ENCODE assay signal across 18 cellular contexts in the genomic region with DNA sequence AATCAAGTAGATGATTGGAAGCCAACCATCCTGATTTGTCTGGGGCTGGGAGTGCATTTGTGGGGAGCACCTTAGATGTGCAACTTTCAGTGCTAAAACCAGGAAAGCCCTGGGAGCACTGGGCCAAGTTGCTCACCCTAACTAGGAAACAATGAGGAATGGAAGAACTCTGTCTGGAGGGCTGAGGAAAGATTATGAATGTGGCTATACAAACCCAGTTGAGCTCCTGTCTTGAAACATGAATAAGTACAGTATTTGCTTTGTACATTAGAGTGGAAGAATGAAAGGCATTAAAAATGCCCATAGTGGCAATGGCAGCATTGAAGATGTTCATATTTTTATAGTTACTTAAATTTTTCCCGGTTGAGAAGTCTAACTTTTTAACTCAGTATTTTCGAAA.
A peak's percentile ranks its signal among the peaks of the same experiment; 100 is the strongest.
DNase-seq lines count a peak whose midpoint lies in the region; ATAC-seq and TF ChIP-seq lines count a peak whose summit lies in the region.
"Had no signal": no experiment of that assay in that cellular context is flagged by ENCODE, and none has a peak within 500 bp of the region (broad histone marks: within the 10 kb centered on the region; RNA-seq: fewer than 3 reads in every experiment).

No MANE protein-coding gene starts in this region.

- H3K27ac ChIP-seq in trophoblast cell (ENCODE audit: low read depth, low read length) (no peak overlapping the region), left ventricle myocardium inferior (replicated peaks) (no peak overlapping the region)
- H3K27ac ChIP-seq: BLaER1 had no signal

- H3K14ac ChIP-seq in trophoblast cell (ENCODE audit: low read length): no peak overlapping the region

- H3K27me3 ChIP-seq in trophoblast cell (ENCODE audit: insufficient read depth, low read length): no peaks in the 10 kb centered on the region
- H3K27me3 ChIP-seq in left ventricle myocardium inferior (ENCODE audit: low read depth): no peaks in the 10 kb centered on the region
- H3K27me3 ChIP-seq: BE2C, BLaER1 had no signal

- no peak overlapping the region for H2BK120ac ChIP-seq in trophoblast cell (ENCODE audit: insufficient read depth, low read length, poor library complexity)

- H3K4ac ChIP-seq in trophoblast cell (ENCODE audit: low read depth, low read length): no peak overlapping the region

- no peaks in the 10 kb centered on the region for H3K79me2 ChIP-seq in trophoblast cell (ENCODE audit: control insufficient read depth, insufficient read depth, low read length, poor library complexity)

- H2AFZ ChIP-seq in trophoblast cell (ENCODE audit: insufficient read depth, low read length, poor library complexity): no peak overlapping the region

- no peak overlapping the region for H4K12ac ChIP-seq in trophoblast cell (ENCODE audit: low read depth, low read length)

- TF ChIP-seq CTCF in left ventricle myocardium inferior (IDR thresholded peaks at IDR 0.05; ENCODE audit: borderline replicate concordance): no peak

- no peaks in the 10 kb centered on the region for H3K79me1 ChIP-seq in trophoblast cell (ENCODE audit: low read length)

- peak overlapping the region; percentile 38 for H4K8ac ChIP-seq in trophoblast cell (ENCODE audit: low read depth, low read length)

- no peak overlapping the region for H2AK5ac ChIP-seq in trophoblast cell (ENCODE audit: low read length)

- H3K4me3 ChIP-seq in trophoblast cell (ENCODE audit: low read depth, low read length) (no peak overlapping the region), left ventricle myocardium inferior (no peak overlapping the region)
- H3K4me3 ChIP-seq: BLaER1 had no signal

- no CpG with 5 or more reads among the region's 2 CpGs for WGBS in trophoblast cell (ENCODE audit: extremely low coverage, insufficient coverage, insufficient read length)

- H3K23ac ChIP-seq in trophoblast cell (ENCODE audit: low read length): no peak overlapping the region

- intact Hi-C loops in left ventricle myocardium inferior (cut with micrococcal nuclease): no loop called here

- H3K4me2 ChIP-seq in trophoblast cell (ENCODE audit: low read length): no peak overlapping the region
- H3K4me2 ChIP-seq: BLaER1 had no signal

- no peak for ATAC-seq in HG03196 (IDR thresholded peaks at IDR 0.05; ENCODE audit: unreplicated experiment)

- no peaks in the 10 kb centered on the region for H3K4me1 ChIP-seq in trophoblast cell (ENCODE audit: control insufficient read depth in 1 of 2, insufficient read depth in 2 of 2, low read length in 2 of 2)
- H3K4me1 ChIP-seq in left ventricle myocardium inferior: no peaks in the 10 kb centered on the region
- H3K4me1 ChIP-seq: BE2C, BLaER1, Caco-2 had no signal

- H2BK12ac ChIP-seq in trophoblast cell (ENCODE audit: low read length): no peak overlapping the region

- H3K36me3 ChIP-seq in trophoblast cell (ENCODE audit: control insufficient read depth in 1 of 2, insufficient read depth in 2 of 2, low read length in 2 of 2): no peaks in the 10 kb centered on the region
- no peaks in the 10 kb centered on the region for H3K36me3 ChIP-seq in left ventricle myocardium inferior
- H3K36me3 ChIP-seq: BE2C, BLaER1 had no signal

- no peak overlapping the region for H3K9ac ChIP-seq in trophoblast cell (ENCODE audit: low read length)
- H3K9ac ChIP-seq: BLaER1 had no signal

- peak; percentile 3 for DNase-seq in RPMI7951 (ENCODE audit: low read depth)
- peak; percentile 77 for DNase-seq in foreskin melanocyte
- DNase-seq in trophoblast cell: no peak
- DNase-seq in left ventricle myocardium inferior: no peak
- DNase-seq in NCI-H748 treated with DMSO at 0.1 percent for 48 hours (lab: John Stamatoyannopoulos, UW): no peak
- DNase-seq: 8988T; ACHN; BE2C; C1 segment of cervical spinal cord; Caco-2; Calu3; CD4-positive, alpha-beta memory T cell; CD4-positive, CD25-positive, alpha-beta regulatory T cell; CD8-positive, alpha-beta memory T cell; DMS79 treated with DMSO at 0.1 percent for 48 hours; GF-D8 had no signal

- no peak overlapping the region for H2BK5ac ChIP-seq in trophoblast cell (ENCODE audit: low read depth, low read length, poor library complexity)

- no peak overlapping the region for H3K18ac ChIP-seq in trophoblast cell (ENCODE audit: low read length)

- no peaks in the 10 kb centered on the region for H3K9me3 ChIP-seq in trophoblast cell (ENCODE audit: insufficient read depth, low read depth, low read length)
- no peaks in the 10 kb centered on the region for H3K9me3 ChIP-seq in left ventricle myocardium inferior (replicated peaks)
- H3K9me3 ChIP-seq: BE2C, BLaER1, Caco-2 had no signal

- no peak overlapping the region for H4K91ac ChIP-seq in trophoblast cell (ENCODE audit: low read depth, low read length)

Comparison
In these comparisons a context has a peak if more than half of its experiments do, and no peak if none do; other contexts are left out.
1. DNase-seq: peak in RPMI7951 (single experiment) and foreskin melanocyte (single experiment); none in trophoblast cell (0 of 2), left ventricle myocardium inferior (single experiment) and NCI-H748 treated with DMSO at 0.1 percent for 48 hours (single experiment).